Comparison of ENCODE assay signal across 27 cellular contexts in the genomic region with DNA sequence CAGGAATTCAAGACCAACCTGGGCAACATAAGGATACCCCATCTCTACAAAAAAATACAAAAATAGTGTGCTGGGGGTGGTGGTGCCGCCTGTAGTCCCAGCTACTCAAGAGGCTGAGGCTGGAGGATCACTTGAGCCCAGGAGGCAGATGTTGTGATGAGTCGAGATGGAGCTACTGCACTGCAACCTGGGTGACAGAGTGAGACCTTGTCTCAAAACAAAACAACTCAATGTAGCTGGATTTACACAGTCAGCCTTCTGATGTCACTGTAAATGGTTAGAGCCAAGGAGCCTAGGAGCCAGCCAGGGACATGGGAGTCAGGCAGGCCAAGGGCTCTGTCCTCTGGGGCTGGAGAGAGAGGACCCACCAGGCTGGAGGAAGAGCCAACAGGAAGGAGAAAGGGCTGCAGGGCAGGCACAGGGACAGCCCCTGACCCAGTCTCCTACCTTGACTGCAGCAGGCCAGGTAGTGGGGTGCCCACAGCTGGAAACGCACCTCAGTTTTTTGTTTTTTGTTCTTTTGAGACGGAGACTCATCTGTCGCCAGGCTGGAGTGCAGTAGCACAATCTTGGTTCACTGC. TPM values are rescaled to one million over a fixed set of nuclear protein-coding genes. Genes with fewer than 3 reads are reported as not detected.
DNase-seq lines count a peak whose midpoint lies in the region; ATAC-seq and TF ChIP-seq lines count a peak whose summit lies in the region.
"Had no signal": no experiment of that assay in that cellular context is flagged by ENCODE, and none has a peak within 500 bp of the region (broad histone marks: within the 10 kb centered on the region; RNA-seq: fewer than 3 reads in every experiment).

No MANE protein-coding gene starts in this region.

- H3K56ac ChIP-seq in IMR-90 (ENCODE audit: extremely low read depth, insufficient read depth, low read length), result no peak overlapping the region

- peak overlapping the region; percentile 4; the same call in 1 of the 2 replicates for H3K23ac ChIP-seq in IMR-90 (ENCODE audit: low read depth, low read length)

- H3K4me3 Mint-ChIP-seq in activated CD4-positive, alpha-beta T cell treated with anti-CD3 and anti-CD28 coated beads, Interleukin-2, amount 10 ng/mL, durations not matched to agents 7 days and 5 days, result no peak overlapping the region
- no peak overlapping the region for H3K4me3 Mint-ChIP-seq in activated CD4-positive, alpha-beta T cell treated with anti-CD3 and anti-CD28 coated beads, Interleukin-2, amount 10 ng/mL, durations not matched to agents 24 days and 14 days
- H3K4me3 Mint-ChIP-seq: activated naive CD8-positive, alpha-beta T cell treated with anti-CD3 and anti-CD28 coated beads, Interleukin-2, amount 10 ng/mL, durations not matched to agents 7 days and 5 days; CD4-positive, alpha-beta memory T cell; effector memory CD8-positive, alpha-beta T cell; naive thymus-derived CD8-positive, alpha-beta T cell; stimulated activated naive CD8-positive, alpha-beta T cell treated with anti-CD3 and anti-CD28 coated beads, Interleukin-15, Interleukin-2, amounts not matched to agents 100 ng/mL and 50 ng/mL, for 24 hours had no signal

- no peak for TF ChIP-seq POLR2A in IMR-90 (IDR thresholded peaks at IDR 0.05; ENCODE audit: low read depth, low read length)

- peaks cover 0 to 4% of the 10 kb centered on the region in 2 experiments; a peak in 1 of 4 replicates for H3K79me1 ChIP-seq in IMR-90 (ENCODE audit: low read depth in 1 of 2, low read length in 2 of 2)

- no TSS peak for BruUV-seq in IMR-90 (replicated peaks; lab: Mats Ljungman, UMichigan)

- H3K9ac ChIP-seq in IMR-90 (ENCODE audit: low read depth, low read length), result no peak overlapping the region

- no peak overlapping the region for H2AK5ac ChIP-seq in IMR-90 (ENCODE audit: low read depth, low read length)

- H4K91ac ChIP-seq in IMR-90 (ENCODE audit: insufficient read depth, low read depth, low read length), result no peak overlapping the region

- no peaks in the 10 kb centered on the region for H3K27me3 Mint-ChIP-seq in activated CD4-positive, alpha-beta T cell treated with anti-CD3 and anti-CD28 coated beads, Interleukin-2, amount 10 ng/mL, durations not matched to agents 7 days and 5 days
- H3K27me3 Mint-ChIP-seq in activated CD4-positive, alpha-beta T cell treated with anti-CD3 and anti-CD28 coated beads, Interleukin-2, amount 10 ng/mL, durations not matched to agents 24 days and 14 days, result no peaks in the 10 kb centered on the region
- H3K27me3 Mint-ChIP-seq: activated naive CD8-positive, alpha-beta T cell treated with anti-CD3 and anti-CD28 coated beads, Interleukin-2, amount 10 ng/mL, durations not matched to agents 7 days and 5 days; CD4-positive, alpha-beta memory T cell; effector memory CD8-positive, alpha-beta T cell; IgD-negative memory B cell; naive thymus-derived CD8-positive, alpha-beta T cell; stimulated activated naive CD8-positive, alpha-beta T cell treated with anti-CD3 and anti-CD28 coated beads, Interleukin-15, Interleukin-2, amounts not matched to agents 100 ng/mL and 50 ng/mL, for 24 hours had no signal

- TF ChIP-seq CTCF in IMR-90 (conservative IDR thresholded peaks at IDR 0.05; ENCODE audit: low read depth, low read length), result no peak

- no peak overlapping the region for H2BK5ac ChIP-seq in IMR-90 (ENCODE audit: low read depth, low read length, poor library complexity, severe bottlenecking)

- H3K4me2 ChIP-seq in IMR-90 (ENCODE audit: low read depth, low read length), result no peak overlapping the region

- peaks cover 17% of the 10 kb centered on the region for H3K36me3 ChIP-seq in IMR-90 (ENCODE audit: control insufficient read depth, insufficient read depth, low read length)

- intact Hi-C loops in activated CD4-positive, alpha-beta T cell treated with anti-CD3 and anti-CD28 coated beads, Interleukin-2, amount 10 ng/mL, durations not matched to agents 24 days and 14 days (cut with micrococcal nuclease), result no loop called here
- intact Hi-C loops in IMR-90 (cut with micrococcal nuclease), result no loop called here

- no peak overlapping the region for H3K4me3 ChIP-seq in IMR-90 (ENCODE audit: insufficient read depth, low read depth, low read length)
- H3K4me3 ChIP-seq: ascending aorta, coronary artery, thyroid gland had no signal

- H2BK20ac ChIP-seq in IMR-90 (ENCODE audit: low read depth, low read length), result no peak overlapping the region

- no peak for TF ChIP-seq RAD21 in IMR-90 (IDR thresholded peaks at IDR 0.05; ENCODE audit: low read length)

- H2AFZ ChIP-seq in IMR-90 (replicated peaks; ENCODE audit: low read length, poor library complexity), result no peak overlapping the region

- no peaks in the 10 kb centered on the region for H3K9me3 Mint-ChIP-seq in activated CD4-positive, alpha-beta T cell treated with anti-CD3 and anti-CD28 coated beads, Interleukin-2, amount 10 ng/mL, durations not matched to agents 7 days and 5 days
- H3K9me3 Mint-ChIP-seq in activated CD4-positive, alpha-beta T cell treated with anti-CD3 and anti-CD28 coated beads, Interleukin-2, amount 10 ng/mL, durations not matched to agents 24 days and 14 days, result no peaks in the 10 kb centered on the region
- H3K9me3 Mint-ChIP-seq: activated naive CD8-positive, alpha-beta T cell treated with anti-CD3 and anti-CD28 coated beads, Interleukin-2, amount 10 ng/mL, durations not matched to agents 7 days and 5 days; CD4-positive, alpha-beta memory T cell; effector memory CD8-positive, alpha-beta T cell; IgD-negative memory B cell; naive thymus-derived CD8-positive, alpha-beta T cell; stimulated activated naive CD8-positive, alpha-beta T cell treated with anti-CD3 and anti-CD28 coated beads, Interleukin-15, Interleukin-2, amounts not matched to agents 100 ng/mL and 50 ng/mL, for 24 hours had no signal

- no peak overlapping the region for H3K27ac ChIP-seq in IMR-90 (ENCODE audit: insufficient read depth, low read length)
- H3K27ac ChIP-seq: ascending aorta, coronary artery, thyroid gland, WERI-Rb-1 had no signal

- H2BK120ac ChIP-seq in IMR-90 (ENCODE audit: low read depth, low read length), result no peak overlapping the region

- H3K9me3 ChIP-seq in IMR-90 (ENCODE audit: control insufficient read depth, insufficient read depth, low read length), result no peaks in the 10 kb centered on the region
- H3K9me3 ChIP-seq: ascending aorta, thyroid gland had no signal

- peaks cover 21% of the 10 kb centered on the region for H3K36me3 Mint-ChIP-seq in activated CD4-positive, alpha-beta T cell treated with anti-CD3 and anti-CD28 coated beads, Interleukin-2, amount 10 ng/mL, durations not matched to agents 7 days and 5 days (ENCODE audit: low read depth)
- H3K36me3 Mint-ChIP-seq in activated CD4-positive, alpha-beta T cell treated with anti-CD3 and anti-CD28 coated beads, Interleukin-2, amount 10 ng/mL, durations not matched to agents 24 days and 14 days (ENCODE audit: low read depth), result peaks cover 22% of the 10 kb centered on the region

- in situ Hi-C loops in IMR-90 (cut with MboI; ENCODE audit: low sequenced_read_pairs), result no loop called here

- no peak for ATAC-seq in IMR-90 (ENCODE audit: low read depth)
- ATAC-seq in HG02840 (IDR thresholded peaks at IDR 0.05; ENCODE audit: low FRiP score, unreplicated experiment), result no peak
- no peak for ATAC-seq in HG02588 (IDR thresholded peaks at IDR 0.05; ENCODE audit: unreplicated experiment)
- ATAC-seq: effector memory CD8-positive, alpha-beta T cell; naive thymus-derived CD8-positive, alpha-beta T cell had no signal

- no peaks in the 10 kb centered on the region for H4K20me1 ChIP-seq in IMR-90 (ENCODE audit: insufficient read depth, low read length)

- H3K27ac Mint-ChIP-seq in activated CD4-positive, alpha-beta T cell treated with anti-CD3 and anti-CD28 coated beads, Interleukin-2, amount 10 ng/mL, durations not matched to agents 7 days and 5 days, result peak overlapping the region; percentile 46
- no peak overlapping the region for H3K27ac Mint-ChIP-seq in activated CD4-positive, alpha-beta T cell treated with anti-CD3 and anti-CD28 coated beads, Interleukin-2, amount 10 ng/mL, durations not matched to agents 24 days and 14 days
- H3K27ac Mint-ChIP-seq: activated naive CD8-positive, alpha-beta T cell treated with anti-CD3 and anti-CD28 coated beads, Interleukin-2, amount 10 ng/mL, durations not matched to agents 7 days and 5 days; effector memory CD8-positive, alpha-beta T cell; IgD-negative memory B cell; stimulated activated naive CD8-positive, alpha-beta T cell treated with anti-CD3 and anti-CD28 coated beads, Interleukin-15, Interleukin-2, amounts not matched to agents 100 ng/mL and 50 ng/mL, for 24 hours had no signal

- POLR2A ChIA-PET in activated CD4-positive, alpha-beta T cell treated with anti-CD3 and anti-CD28 coated beads, Interleukin-2, amount 10 ng/mL, durations not matched to agents 7 days and 5 days (lab: Charles Lee), result no interaction called here
- POLR2A ChIA-PET in IMR-90 (lab: Charles Lee; ENCODE audit: unreplicated experiment), result no interaction called here

- no peaks in the 10 kb centered on the region for H3K4me1 Mint-ChIP-seq in activated CD4-positive, alpha-beta T cell treated with anti-CD3 and anti-CD28 coated beads, Interleukin-2, amount 10 ng/mL, durations not matched to agents 7 days and 5 days
- H3K4me1 Mint-ChIP-seq in activated CD4-positive, alpha-beta T cell treated with anti-CD3 and anti-CD28 coated beads, Interleukin-2, amount 10 ng/mL, durations not matched to agents 24 days and 14 days, result peaks cover 2% of the 10 kb centered on the region
- H3K4me1 Mint-ChIP-seq: activated naive CD8-positive, alpha-beta T cell treated with anti-CD3 and anti-CD28 coated beads, Interleukin-2, amount 10 ng/mL, durations not matched to agents 7 days and 5 days had no signal

- H3K14ac ChIP-seq in IMR-90 (replicated peaks; ENCODE audit: low read depth, low read length), result no peak overlapping the region

- 80% methylated on average over 1 of the region's 5 CpGs; no CpG with 5 or more reads in 1 of the 2 experiments for WGBS in IMR-90 (ENCODE audit: extremely low coverage in 2 of 2, insufficient read length in 1 of 2), 2 experiments

- no peak overlapping the region for H2AK9ac ChIP-seq in IMR-90 (replicated peaks; ENCODE audit: low read depth, low read length, poor library complexity)

- no peak overlapping the region for H3K18ac ChIP-seq in IMR-90 (ENCODE audit: low read depth, low read length)

- peaks cover 3% of the 10 kb centered on the region; the same call in 1 of the 2 replicates for H3K9me1 ChIP-seq in IMR-90 (ENCODE audit: insufficient read depth, low read length)

- no peak overlapping the region for H2BK15ac ChIP-seq in IMR-90 (ENCODE audit: low read depth, low read length)

- no peak overlapping the region for H3K4ac ChIP-seq in IMR-90 (ENCODE audit: low read depth, low read length)

- no peaks in the 10 kb centered on the region for H3K27me3 ChIP-seq in IMR-90 (ENCODE audit: control insufficient read depth, insufficient read depth, low read length)
- H3K27me3 ChIP-seq: ascending aorta, thyroid gland had no signal

- H4K8ac ChIP-seq in IMR-90 (ENCODE audit: low read depth in 2 of 2, low read length in 2 of 2), result no peak overlapping the region

- CTCF ChIA-PET in activated CD4-positive, alpha-beta T cell treated with anti-CD3 and anti-CD28 coated beads, Interleukin-2, amount 10 ng/mL, durations not matched to agents 7 days and 5 days (lab: Charles Lee), result interaction anchor here (0.7 to 1.3 kb wide), 3 partner anchors 9 to 155 kb away, joined by 3 read pairs; no protein-coding TSS in a partner anchor
- CTCF ChIA-PET in IMR-90 (lab: Yijun Ruan, JAX), result no interaction called here

- DNase-seq in activated CD4-positive, alpha-beta T cell treated with anti-CD3 and anti-CD28 coated beads, Interleukin-2, amount 10 ng/mL, durations not matched to agents 7 days and 5 days, result no peak
- DNase-seq in activated CD4-positive, alpha-beta T cell treated with anti-CD3 and anti-CD28 coated beads, Interleukin-2, amount 10 ng/mL, durations not matched to agents 24 days and 14 days, result no peak
- DNase-seq in IMR-90, result no peak
- peak; percentile 24 for DNase-seq in kidney tubule cell (ENCODE audit: low spot score)
- DNase-seq: activated naive CD8-positive, alpha-beta T cell treated with anti-CD3 and anti-CD28 coated beads, Interleukin-2, amount 10 ng/mL, durations not matched to agents 7 days and 5 days; AML-193; CD4-positive, alpha-beta memory T cell; effector memory CD8-positive, alpha-beta T cell; EL; erythroblast; naive thymus-derived CD8-positive, alpha-beta T cell; NCI-H1105; NCI-H2029; NCI-H2227 treated with DMSO at 0.1 percent for 48 hours; NCI-H526 treated with DMSO at 0.1 percent for 48 hours; nucleus accumbens; SHP77 treated with DMSO at 0.1 percent for 48 hours; T-helper 9 cell; thyroid gland; WERI-Rb-1 had no signal

- no peak overlapping the region for H4K5ac ChIP-seq in IMR-90 (ENCODE audit: low read depth, low read length)

- dilution Hi-C loops in IMR-90 (cut with HindIII; ENCODE audit: low sequenced_read_pairs, unreplicated experiment), result no loop called here

- H3K4me1 ChIP-seq in IMR-90 (ENCODE audit: control insufficient read depth, insufficient read depth, low read length), result peaks cover 2% of the 10 kb centered on the region; the same call in 1 of the 2 replicates
- H3K4me1 ChIP-seq: thyroid gland had no signal

RNA-seq across cellular contexts. Expression of gene CDIPT, which starts 8.4 kb away (rescaled TPM):
- total RNA-seq in activated CD4-positive, alpha-beta T cell treated with anti-CD3 and anti-CD28 coated beads, Interleukin-2, amount 10 ng/mL, durations not matched to agents 7 days and 5 days, result 10 to 100 TPM; 62.5 to 82.1 TPM
- total RNA-seq in activated CD4-positive, alpha-beta T cell treated with anti-CD3 and anti-CD28 coated beads, Interleukin-2, amount 10 ng/mL, durations not matched to agents 24 days and 14 days, result 69.2 and 71.2 TPM in 2 replicates
- 47.1 and 48.3 TPM in 2 replicates for total RNA-seq in IMR-90 (2012; rRNA removed)
- 100 and 111 TPM in 2 replicates for polyA plus RNA-seq in IMR-90 (2012; rRNA removed)
- polyA plus RNA-seq in IMR-90 (2012; cell fraction: cytosol; rRNA removed), result 116 and 168 TPM in 2 replicates
- 48.4 and 91.2 TPM in 2 replicates for polyA plus RNA-seq in IMR-90 (2012; cell fraction: nucleus; rRNA removed; ENCODE audit: low replicate concordance)

RNA-seq across cellular contexts. Expression of gene MVP, which starts 34.3 kb away (rescaled TPM):
- 100 to 1,000 TPM; 177 to 187 TPM for total RNA-seq in activated CD4-positive, alpha-beta T cell treated with anti-CD3 and anti-CD28 coated beads, Interleukin-2, amount 10 ng/mL, durations not matched to agents 7 days and 5 days
- total RNA-seq in activated CD4-positive, alpha-beta T cell treated with anti-CD3 and anti-CD28 coated beads, Interleukin-2, amount 10 ng/mL, durations not matched to agents 24 days and 14 days, result 116 and 122 TPM in 2 replicates
- total RNA-seq in IMR-90 (2012; rRNA removed), result 221 and 319 TPM in 2 replicates
- polyA plus RNA-seq in IMR-90 (2012; rRNA removed), result 204 and 231 TPM in 2 replicates
- 95.3 and 159 TPM in 2 replicates for polyA plus RNA-seq in IMR-90 (2012; cell fraction: cytosol; rRNA removed)
- 358 and 633 TPM in 2 replicates for polyA plus RNA-seq in IMR-90 (2012; cell fraction: nucleus; rRNA removed; ENCODE audit: low replicate concordance)

RNA-seq across cellular contexts. Expression of gene PAGR1, which starts 38.7 kb away (rescaled TPM):
- total RNA-seq in activated CD4-positive, alpha-beta T cell treated with anti-CD3 and anti-CD28 coated beads, Interleukin-2, amount 10 ng/mL, durations not matched to agents 7 days and 5 days, result 10 to 100 TPM; 26.8 to 29.6 TPM
- 25.8 and 27.0 TPM in 2 replicates for total RNA-seq in activated CD4-positive, alpha-beta T cell treated with anti-CD3 and anti-CD28 coated beads, Interleukin-2, amount 10 ng/mL, durations not matched to agents 24 days and 14 days
- 10.6 and 15.3 TPM in 2 replicates for total RNA-seq in IMR-90 (2012; rRNA removed)
- polyA plus RNA-seq in IMR-90 (2012; rRNA removed), result 22.1 and 26.4 TPM in 2 replicates
- 21.9 and 41.0 TPM in 2 replicates for polyA plus RNA-seq in IMR-90 (2012; cell fraction: cytosol; rRNA removed)
- 159 and 162 TPM in 2 replicates for polyA plus RNA-seq in IMR-90 (2012; cell fraction: nucleus; rRNA removed; ENCODE audit: low replicate concordance)

RNA-seq across cellular contexts. Expression of gene PRRT2, which starts 42.6 kb away (rescaled TPM):
- total RNA-seq in activated CD4-positive, alpha-beta T cell treated with anti-CD3 and anti-CD28 coated beads, Interleukin-2, amount 10 ng/mL, durations not matched to agents 7 days and 5 days, result 1 to 10 TPM in 1 of 2 experiments, under 1 TPM in 1; 0.98 to 1.3 TPM
- 1.6 and 1.7 TPM in 2 replicates for total RNA-seq in activated CD4-positive, alpha-beta T cell treated with anti-CD3 and anti-CD28 coated beads, Interleukin-2, amount 10 ng/mL, durations not matched to agents 24 days and 14 days
- total RNA-seq in IMR-90 (2012; rRNA removed), result 0.90 and 1.4 TPM in 2 replicates
- 10.5 and 10.7 TPM in 2 replicates for polyA plus RNA-seq in IMR-90 (2012; rRNA removed)
- 2.2 and 2.7 TPM in 2 replicates for polyA plus RNA-seq in IMR-90 (2012; cell fraction: cytosol; rRNA removed)
- 150 and 201 TPM in 2 replicates for polyA plus RNA-seq in IMR-90 (2012; cell fraction: nucleus; rRNA removed; ENCODE audit: low replicate concordance)
- polyA plus RNA-seq: IgD-negative memory B cell, keratinocyte had no signal

RNA-seq across cellular contexts. Expression of gene SEZ6L2, which starts 44.7 kb away (rescaled TPM):
- total RNA-seq in activated CD4-positive, alpha-beta T cell treated with anti-CD3 and anti-CD28 coated beads, Interleukin-2, amount 10 ng/mL, durations not matched to agents 7 days and 5 days, result not detected
- total RNA-seq in activated CD4-positive, alpha-beta T cell treated with anti-CD3 and anti-CD28 coated beads, Interleukin-2, amount 10 ng/mL, durations not matched to agents 24 days and 14 days, result 0.26 and 0.61 TPM in 2 replicates
- total RNA-seq in IMR-90 (2012; rRNA removed), result 0.72 and 0.83 TPM in 2 replicates
- polyA plus RNA-seq in IMR-90 (2012; rRNA removed), result 10.0 and 10.5 TPM in 2 replicates
- polyA plus RNA-seq in IMR-90 (2012; cell fraction: cytosol; rRNA removed), result 8.2 and 18.4 TPM in 2 replicates
- polyA plus RNA-seq in IMR-90 (2012; cell fraction: nucleus; rRNA removed; ENCODE audit: low replicate concordance), result 5.8 and 12.6 TPM in 2 replicates
- total RNA-seq: activated naive CD8-positive, alpha-beta T cell treated with anti-CD3 and anti-CD28 coated beads, Interleukin-2, amount 10 ng/mL, durations not matched to agents 7 days and 5 days had no signal
- polyA plus RNA-seq: CD4-positive, alpha-beta memory T cell; IgD-negative memory B cell; naive thymus-derived CD8-positive, alpha-beta T cell had no signal
